Comparison of ENCODE assay signal across 34 cellular contexts in genomic region chr11:19209617-19210016, GRCh38. TPM values are rescaled to one million over a fixed set of nuclear protein-coding genes. Genes with fewer than 3 reads are reported as not detected.
DNase-seq lines count a peak whose midpoint lies in the region; ATAC-seq and TF ChIP-seq lines count a peak whose summit lies in the region.
"Had no signal": no experiment of that assay in that cellular context is flagged by ENCODE, and none has a peak within 500 bp of the region (broad histone marks: within the 10 kb centered on the region; RNA-seq: fewer than 3 reads in every experiment).

No MANE protein-coding gene starts in this region.

- no peak overlapping the region for H3K4me3 Mint-ChIP-seq in activated CD4-positive, alpha-beta T cell treated with anti-CD3 and anti-CD28 coated beads, Interleukin-2, amount 10 ng/mL, durations not matched to agents 24 days and 14 days
- H3K4me3 Mint-ChIP-seq in endodermal cell = no peak overlapping the region
- no peak overlapping the region for H3K4me3 Mint-ChIP-seq in activated T-helper 17 cell treated with anti-CD3 and anti-CD28 coated beads, Interleukin-2, amount 50 U/mL, for 72 hours
- H3K4me3 Mint-ChIP-seq: activated CD4-positive, alpha-beta T cell treated with anti-CD3 and anti-CD28 coated beads for 36 hours; activated naive CD8-positive, alpha-beta T cell; naive thymus-derived CD4-positive, alpha-beta T cell; stimulated activated effector memory CD8-positive, alpha-beta T cell treated with anti-CD3 and anti-CD28 coated beads, Interleukin-12 subunit alpha, Interleukin-12 subunit beta, amount 100 ng/mL, for 72 hours; T-helper 2 cell treated with Interferon-gamma antibody and Interleukin-4, amounts not matched to agents 5 μg/mL and 100 μg/mL, for 36 hours had no signal

- H3K27me3 ChIP-seq in endodermal cell (ENCODE audit: control insufficient read depth, insufficient read depth, low read length, poor library complexity, severe bottlenecking) = peaks cover 75% of the 10 kb centered on the region
- no peaks in the 10 kb centered on the region for H3K27me3 ChIP-seq in mesendoderm (ENCODE audit: insufficient read depth, low read length, poor library complexity)
- peaks cover 0 to 4% (median 4%) of the 10 kb centered on the region in 3 donors for H3K27me3 ChIP-seq in stomach

- H4K8ac ChIP-seq in mesendoderm (ENCODE audit: low read depth, low read length) = no peak overlapping the region

- H3K27me3 Mint-ChIP-seq in activated CD4-positive, alpha-beta T cell treated with anti-CD3 and anti-CD28 coated beads, Interleukin-2, amount 10 ng/mL, durations not matched to agents 24 days and 14 days = peaks cover 33% of the 10 kb centered on the region
- peaks cover 80% of the 10 kb centered on the region for H3K27me3 Mint-ChIP-seq in endodermal cell (ENCODE audit: insufficient read depth)
- peaks cover 19% of the 10 kb centered on the region for H3K27me3 Mint-ChIP-seq in activated T-helper 17 cell treated with anti-CD3 and anti-CD28 coated beads, Interleukin-2, amount 50 U/mL, for 72 hours

- H3K4me2 ChIP-seq in mesendoderm (ENCODE audit: low read length) = no peak overlapping the region

- no peak for TF ChIP-seq POLR2A in stomach (IDR thresholded peaks at IDR 0.05)

- WGBS in endodermal cell (ENCODE audit: insufficient coverage in 1 of 2, insufficient read length in 1 of 2), 2 experiments = 81 to 87% methylated on average over 3 of the region's 3 CpGs
- WGBS in mesendoderm (ENCODE audit: extremely low coverage, insufficient coverage, low lambda C conversion rate) = no CpG with 5 or more reads among the region's 3 CpGs
- WGBS in stomach, 5 donors = 39 to 60% (median 52%) methylated on average over 3 of the region's 3 CpGs

- no peak overlapping the region for H4K5ac ChIP-seq in mesendoderm (ENCODE audit: low read length)

- no peak overlapping the region for H3K56ac ChIP-seq in mesendoderm (ENCODE audit: low read length)

- ATAC-seq in activated T-helper 17 cell treated with anti-CD3 and anti-CD28 coated beads, Interleukin-2, amount 50 U/mL, for 72 hours (replicated peaks) = no peak
- ATAC-seq: activated CD4-positive, alpha-beta T cell treated with anti-CD3 and anti-CD28 coated beads for 36 hours; naive thymus-derived CD4-positive, alpha-beta T cell; PC-3; stimulated activated effector memory CD8-positive, alpha-beta T cell treated with anti-CD3 and anti-CD28 coated beads, Interleukin-12 subunit alpha, Interleukin-12 subunit beta, amount 100 ng/mL, for 72 hours had no signal

- H3K4ac ChIP-seq in mesendoderm (ENCODE audit: low read depth, low read length) = no peak overlapping the region

- H3K79me2 ChIP-seq in mesendoderm (ENCODE audit: control insufficient read depth, insufficient read depth, low read length) = no peaks in the 10 kb centered on the region

- H3K27ac ChIP-seq in endodermal cell (ENCODE audit: low read depth, low read length) (no peak overlapping the region), mesendoderm (ENCODE audit: low read depth, low read length) (no peak overlapping the region), stomach (no peak overlapping the region)
- H3K27ac ChIP-seq: 22Rv1, coronary artery, HL-60 had no signal

- no peak overlapping the region for H3K18ac ChIP-seq in mesendoderm (ENCODE audit: low read length)

- peaks cover 2% of the 10 kb centered on the region for H3K4me1 ChIP-seq in endodermal cell (ENCODE audit: control insufficient read depth, insufficient read depth, low read length)
- H3K4me1 ChIP-seq in mesendoderm (ENCODE audit: control insufficient read depth, low read depth, low read length) = peaks cover 3% of the 10 kb centered on the region
- peaks cover 0 to 11% (median 3%) of the 10 kb centered on the region in 4 donors for H3K4me1 ChIP-seq in stomach
- H3K4me1 ChIP-seq: HAP-1 had no signal

- intact Hi-C loops in activated CD4-positive, alpha-beta T cell treated with anti-CD3 and anti-CD28 coated beads, Interleukin-2, amount 10 ng/mL, durations not matched to agents 24 days and 14 days (cut with micrococcal nuclease) = no loop called here
- intact Hi-C loops in stomach (cut with DNase I; ENCODE audit: low total_unique reads) = no loop called here

- no peak overlapping the region for H2BK5ac ChIP-seq in mesendoderm (ENCODE audit: low read length)

- no peaks in the 10 kb centered on the region for H3K36me3 Mint-ChIP-seq in activated CD4-positive, alpha-beta T cell treated with anti-CD3 and anti-CD28 coated beads, Interleukin-2, amount 10 ng/mL, durations not matched to agents 24 days and 14 days (ENCODE audit: low read depth)
- no peaks in the 10 kb centered on the region for H3K36me3 Mint-ChIP-seq in endodermal cell (ENCODE audit: low read depth)
- no peaks in the 10 kb centered on the region for H3K36me3 Mint-ChIP-seq in activated T-helper 17 cell treated with anti-CD3 and anti-CD28 coated beads, Interleukin-2, amount 50 U/mL, for 72 hours (ENCODE audit: low read depth)
- H3K36me3 Mint-ChIP-seq: activated naive CD8-positive, alpha-beta T cell; naive thymus-derived CD4-positive, alpha-beta T cell; stimulated activated effector memory CD8-positive, alpha-beta T cell treated with anti-CD3 and anti-CD28 coated beads, Interleukin-12 subunit alpha, Interleukin-12 subunit beta, amount 100 ng/mL, for 72 hours had no signal

- H3K4me1 Mint-ChIP-seq in activated CD4-positive, alpha-beta T cell treated with anti-CD3 and anti-CD28 coated beads, Interleukin-2, amount 10 ng/mL, durations not matched to agents 24 days and 14 days = no peaks in the 10 kb centered on the region
- H3K4me1 Mint-ChIP-seq in endodermal cell = peaks cover 10% of the 10 kb centered on the region
- H3K4me1 Mint-ChIP-seq in activated T-helper 17 cell treated with anti-CD3 and anti-CD28 coated beads, Interleukin-2, amount 50 U/mL, for 72 hours = no peaks in the 10 kb centered on the region
- H3K4me1 Mint-ChIP-seq: activated CD4-positive, alpha-beta T cell treated with anti-CD3 and anti-CD28 coated beads for 36 hours; naive thymus-derived CD4-positive, alpha-beta T cell; stimulated activated effector memory CD8-positive, alpha-beta T cell treated with anti-CD3 and anti-CD28 coated beads, Interleukin-12 subunit alpha, Interleukin-12 subunit beta, amount 100 ng/mL, for 72 hours had no signal

- no peaks in the 10 kb centered on the region for H3K79me1 ChIP-seq in mesendoderm (ENCODE audit: low read length)

- TF ChIP-seq CTCF in endodermal cell (conservative IDR thresholded peaks at IDR 0.05) (peak; percentile 24), stomach (IDR thresholded peaks at IDR 0.05) (no peak)

- H3K27ac Mint-ChIP-seq in activated CD4-positive, alpha-beta T cell treated with anti-CD3 and anti-CD28 coated beads, Interleukin-2, amount 10 ng/mL, durations not matched to agents 24 days and 14 days = no peak overlapping the region
- H3K27ac Mint-ChIP-seq in endodermal cell = no peak overlapping the region
- no peak overlapping the region for H3K27ac Mint-ChIP-seq in activated T-helper 17 cell treated with anti-CD3 and anti-CD28 coated beads, Interleukin-2, amount 50 U/mL, for 72 hours
- H3K27ac Mint-ChIP-seq: activated CD4-positive, alpha-beta T cell treated with anti-CD3 and anti-CD28 coated beads for 36 hours; activated naive CD8-positive, alpha-beta T cell; naive thymus-derived CD4-positive, alpha-beta T cell; progenitor cell of endocrine pancreas; stimulated activated effector memory CD8-positive, alpha-beta T cell treated with anti-CD3 and anti-CD28 coated beads, Interleukin-12 subunit alpha, Interleukin-12 subunit beta, amount 100 ng/mL, for 72 hours; T-helper 2 cell treated with Interferon-gamma antibody and Interleukin-4, amounts not matched to agents 5 μg/mL and 100 μg/mL, for 36 hours had no signal

- no peak for TF ChIP-seq EP300 in stomach (IDR thresholded peaks at IDR 0.05)

- no peak overlapping the region for H3K23ac ChIP-seq in mesendoderm (ENCODE audit: low read length)

- H3K36me3 ChIP-seq in endodermal cell (ENCODE audit: control insufficient read depth, insufficient read depth, low read length) (no peaks in the 10 kb centered on the region), mesendoderm (ENCODE audit: control insufficient read depth, insufficient read depth, low read length) (no peaks in the 10 kb centered on the region), stomach (no peaks in the 10 kb centered on the region)
- H3K36me3 ChIP-seq: HAP-1 had no signal

- H3K4me3 ChIP-seq in endodermal cell (ENCODE audit: low read length) (no peak overlapping the region), mesendoderm (ENCODE audit: low read length) (no peak overlapping the region), stomach (no peak overlapping the region)
- H3K4me3 ChIP-seq: coronary artery, HAP-1 had no signal

- H3K9me3 ChIP-seq in endodermal cell (ENCODE audit: control insufficient read depth, low read length) (no peaks in the 10 kb centered on the region), stomach (no peaks in the 10 kb centered on the region)
- H3K9me3 ChIP-seq: HAP-1 had no signal

- no peak overlapping the region for H2BK120ac ChIP-seq in mesendoderm (ENCODE audit: low read depth, low read length)

- no peaks in the 10 kb centered on the region for H3K9me3 Mint-ChIP-seq in activated CD4-positive, alpha-beta T cell treated with anti-CD3 and anti-CD28 coated beads, Interleukin-2, amount 10 ng/mL, durations not matched to agents 24 days and 14 days
- no peaks in the 10 kb centered on the region for H3K9me3 Mint-ChIP-seq in endodermal cell
- H3K9me3 Mint-ChIP-seq in activated T-helper 17 cell treated with anti-CD3 and anti-CD28 coated beads, Interleukin-2, amount 50 U/mL, for 72 hours = no peaks in the 10 kb centered on the region
- H3K9me3 Mint-ChIP-seq: stimulated activated effector memory CD8-positive, alpha-beta T cell treated with anti-CD3 and anti-CD28 coated beads, Interleukin-12 subunit alpha, Interleukin-12 subunit beta, amount 100 ng/mL, for 72 hours; T-helper 2 cell treated with Interferon-gamma antibody and Interleukin-4, amounts not matched to agents 5 μg/mL and 100 μg/mL, for 36 hours had no signal

- no peak overlapping the region for H3K9ac ChIP-seq in endodermal cell (ENCODE audit: extremely low read depth, low read length, poor library complexity, severe bottlenecking)
- H3K9ac ChIP-seq in mesendoderm (ENCODE audit: low read length) = no peak overlapping the region

- no peak overlapping the region for H2BK15ac ChIP-seq in mesendoderm (replicated peaks; ENCODE audit: low read depth)

- peak; percentile 20 for DNase-seq in activated CD4-positive, alpha-beta T cell treated with anti-CD3 and anti-CD28 coated beads, Interleukin-2, amount 10 ng/mL, durations not matched to agents 24 days and 14 days
- DNase-seq in activated CD4-positive, alpha-beta T cell treated with anti-CD3 and anti-CD28 coated beads for 48 hours = no peak
- DNase-seq in endodermal cell = peak; percentile 61
- peak; percentile 81 for DNase-seq in mesendoderm
- no peak for DNase-seq in NCI-H146 (lab: John Stamatoyannopoulos, UW)
- no peak for DNase-seq in stomach
- no peak for DNase-seq in RPMI8226
- DNase-seq: activated CD4-positive, alpha-beta T cell treated with anti-CD3 and anti-CD28 coated beads for 36 hours; activated effector memory CD4-positive, alpha-beta T cell treated with Interleukin-2 at 50 U/mL for 16 hours; activated T-cell treated with anti-CD3 and anti-CD28 coated beads for 4 hours; anterior cingulate cortex; effector memory CD4-positive, alpha-beta T cell; islet precursor cell; Karpas-422; MV-4-11; naive thymus-derived CD4-positive, alpha-beta T cell; NCI-H1436 treated with DMSO at 0.1 percent for 48 hours; NCI-H345; NCI-H69; PC-3; SHP77; stimulated activated CD4-positive, alpha-beta T cell treated with anti-CD3 and anti-CD28 coated beads, Interleukin-15, amount 100 ng/mL, for 24 hours; substantia nigra had no signal

- no peak overlapping the region for H2AK5ac ChIP-seq in mesendoderm (ENCODE audit: low read length)

RNA-seq across cellular contexts. Expression of gene CSRP3, which starts 7.8 kb away (rescaled TPM):
- not detected in 2 replicates for total RNA-seq in activated CD4-positive, alpha-beta T cell treated with anti-CD3 and anti-CD28 coated beads, Interleukin-2, amount 10 ng/mL, durations not matched to agents 24 days and 14 days
- not detected for total RNA-seq in endodermal cell
- not detected for polyA plus RNA-seq in endodermal cell (2013, experiment 1 of 2)
- polyA plus RNA-seq in endodermal cell (2013, experiment 2 of 2) = not detected
- polyA plus RNA-seq in mesendoderm (2013, experiment 1 of 2) = not detected
- not detected for polyA plus RNA-seq in mesendoderm (2013, experiment 2 of 2)
- total RNA-seq in stomach = not detected
- polyA plus RNA-seq in stomach = 1 to 10 TPM in 1 of 3 donors, under 1 TPM in 2; 0.15 to 1.7 (median 0.31) TPM
- total RNA-seq in activated T-helper 17 cell treated with anti-CD3 and anti-CD28 coated beads, Interleukin-2, amount 50 U/mL, for 72 hours = not detected
- total RNA-seq: activated CD4-positive, alpha-beta T cell treated with anti-CD3 and anti-CD28 coated beads for 36 hours; epithelial cell of proximal tubule; naive thymus-derived CD4-positive, alpha-beta T cell; PC-3; progenitor cell of endocrine pancreas had no signal
- polyA plus RNA-seq: liver; naive thymus-derived CD4-positive, alpha-beta T cell had no signal

RNA-seq across cellular contexts. Expression of gene E2F8, which starts 31.1 kb away (rescaled TPM):
- total RNA-seq in activated CD4-positive, alpha-beta T cell treated with anti-CD3 and anti-CD28 coated beads, Interleukin-2, amount 10 ng/mL, durations not matched to agents 24 days and 14 days = 27.4 and 29.0 TPM in 2 replicates
- 10 to 100 TPM; 10.5 to 12.2 TPM for total RNA-seq in endodermal cell
- polyA plus RNA-seq in endodermal cell (2013, experiment 1 of 2) = 6.5 TPM
- polyA plus RNA-seq in endodermal cell (2013, experiment 2 of 2) = 6.0 TPM
- polyA plus RNA-seq in mesendoderm (2013, experiment 1 of 2) = 12.0 TPM
- 12.9 TPM for polyA plus RNA-seq in mesendoderm (2013, experiment 2 of 2)
- 10 to 100 TPM in 1 of 5 donors, 1 to 10 TPM in 3, under 1 TPM in 1; 0.89 to 13.0 (median 8.4) TPM for total RNA-seq in stomach
- polyA plus RNA-seq in stomach = 1 to 10 TPM in 2 of 3 donors, under 1 TPM in 1; 0.92 to 2.7 (median 1.8) TPM
- 10 to 100 TPM; 15.7 to 26.1 TPM for total RNA-seq in activated T-helper 17 cell treated with anti-CD3 and anti-CD28 coated beads, Interleukin-2, amount 50 U/mL, for 72 hours
- polyA plus RNA-seq: naive thymus-derived CD4-positive, alpha-beta T cell had no signal

Comparison
In these comparisons a context has a peak if more than half of its experiments do, and no peak if none do; other contexts are left out.
1. DNase-seq: peak in activated CD4-positive, alpha-beta T cell treated with anti-CD3 and anti-CD28 coated beads, Interleukin-2, amount 10 ng/mL, durations not matched to agents 24 days and 14 days (single experiment), endodermal cell (single experiment) and mesendoderm (single experiment); none in activated CD4-positive, alpha-beta T cell treated with anti-CD3 and anti-CD28 coated beads for 48 hours (single experiment), NCI-H146 (single experiment), stomach (single experiment) and RPMI8226 (single experiment).